In genomic region chr12:70576341-70577282, GRCh38 we compare ENCODE assay signal across 8 cellular contexts.
A peak's percentile ranks its signal among the peaks of the same experiment; 100 is the strongest.
DNase-seq lines count a peak whose midpoint lies in the region; ATAC-seq and TF ChIP-seq lines count a peak whose summit lies in the region.

No MANE protein-coding gene starts in this region.

- H3F3A ChIP-seq in DOHH2 (ENCODE audit: control insufficient read depth, insufficient read depth), result no peaks in the 10 kb centered on the region
- peaks cover 12% of the 10 kb centered on the region; the same call in 1 of the 2 replicates for H3F3A ChIP-seq in GM23248 (ENCODE audit: insufficient read depth)

- H3K9ac ChIP-seq in GM23248, result no peak overlapping the region

- H3K79me2 ChIP-seq in DOHH2 (ENCODE audit: control insufficient read depth, low read length), result no peaks in the 10 kb centered on the region
- H3K79me2 ChIP-seq in GM23248 (ENCODE audit: insufficient read depth), result no peaks in the 10 kb centered on the region
- no peaks in the 10 kb centered on the region for H3K79me2 ChIP-seq in osteoblast (ENCODE audit: insufficient read depth, low read length)

- H3K36me3 ChIP-seq in DOHH2 (ENCODE audit: control insufficient read depth, low read length), result no peaks in the 10 kb centered on the region
- H3K36me3 ChIP-seq in GM23248 (ENCODE audit: low read depth), result no peaks in the 10 kb centered on the region
- H3K36me3 ChIP-seq in osteoblast (ENCODE audit: insufficient read depth, low read length), result no peaks in the 10 kb centered on the region

- no peaks in the 10 kb centered on the region for H3K9me2 ChIP-seq in DOHH2 (replicated peaks; ENCODE audit: control insufficient read depth, low read length)
- no peaks in the 10 kb centered on the region for H3K9me2 ChIP-seq in GM23248 (ENCODE audit: insufficient read depth)

- H4K20me1 ChIP-seq in DOHH2 (ENCODE audit: control insufficient read depth, insufficient read depth, low read depth, low read length) (no peaks in the 10 kb centered on the region), GM23248 (ENCODE audit: insufficient read depth) (no peaks in the 10 kb centered on the region), osteoblast (ENCODE audit: insufficient read depth, low read length) (no peaks in the 10 kb centered on the region)

- no peaks in the 10 kb centered on the region for H3K9me3 ChIP-seq in DOHH2 (ENCODE audit: control insufficient read depth, insufficient read depth, low read length)
- no peaks in the 10 kb centered on the region for H3K9me3 ChIP-seq in GM23248 (ENCODE audit: low read depth)
- no peaks in the 10 kb centered on the region for H3K9me3 ChIP-seq in osteoblast (ENCODE audit: low read depth, low read length)

- TF ChIP-seq CTCF in DOHH2 (IDR thresholded peaks at IDR 0.05; ENCODE audit: low read depth, low read length, poor library complexity, severe bottlenecking) (peak; percentile 79), fibroblast of mammary gland (conservative IDR thresholded peaks at IDR 0.05; ENCODE audit: control insufficient read depth, insufficient read depth, low read depth, low read length) (peak; percentile 84), osteoblast (IDR thresholded peaks at IDR 0.05; ENCODE audit: extremely low read depth, low read depth, low read length) (peak; percentile 86)

- H2AFZ ChIP-seq in GM23248 (peak overlapping the region; percentile 29; the same call in 1 of the 2 replicates), osteoblast (ENCODE audit: low read length) (peak overlapping the region; percentile 4)

- peaks cover 33% of the 10 kb centered on the region for H3K4me1 ChIP-seq in DOHH2 (ENCODE audit: control insufficient read depth, low read length)
- peaks cover 4% of the 10 kb centered on the region; the same call in 1 of the 2 replicates for H3K4me1 ChIP-seq in GM23248 (ENCODE audit: insufficient read depth)
- no peaks in the 10 kb centered on the region for H3K4me1 ChIP-seq in osteoblast (ENCODE audit: insufficient read depth, low read length)

- no peak overlapping the region for H3K27ac ChIP-seq in DOHH2 (ENCODE audit: low read depth, low read length)
- H3K27ac ChIP-seq in GM23248, result no peak overlapping the region
- H3K27ac ChIP-seq in osteoblast (ENCODE audit: low read depth, low read length), result no peak overlapping the region

- ATAC-seq in SK-N-SH treated with all-trans-retinoic acid at 6 μM for 48 hours (peak; percentile 99), GM19397 (IDR thresholded peaks at IDR 0.05; ENCODE audit: unreplicated experiment) (no peak)

- H3K27me3 ChIP-seq in DOHH2 (ENCODE audit: control insufficient read depth, low read length) (no peaks in the 10 kb centered on the region), GM23248 (replicated peaks; ENCODE audit: insufficient read depth) (no peaks in the 10 kb centered on the region), osteoblast (ENCODE audit: insufficient read depth, low read length) (no peaks in the 10 kb centered on the region)

- DNase-seq in GM23248 (peak; percentile 90), NCI-H128 (lab: John Stamatoyannopoulos, UW; ENCODE audit: unreplicated experiment) (peak; percentile 38), fibroblast of mammary gland (ENCODE audit: low read depth) (peak; percentile 80), osteoblast (ENCODE audit: insufficient read length, low spot score, missing footprints) (no peak)
- no peak for DNase-seq in stimulated activated naive CD4-positive, alpha-beta T cell treated with Interleukin-2 at 50 U/mL for 16 hours (lab: John Stamatoyannopoulos, UW)

- 61 to 62% methylated on average over 16 to 18 of the region's 19 CpGs for WGBS in GM23248 (ENCODE audit: low coverage in 1 of 2, low lambda C conversion rate in 2 of 2, missing lambda C conversion rate in 2 of 2), 2 experiments

- H3K4me3 ChIP-seq in DOHH2 (ENCODE audit: low read length) (no peak overlapping the region), GM23248 (no peak overlapping the region), fibroblast of mammary gland (ENCODE audit: control insufficient read depth, low read depth, low read length) (no peak overlapping the region), osteoblast (ENCODE audit: insufficient read depth, low read length) (no peak overlapping the region)

- peak overlapping the region; percentile 28 for H3K4me2 ChIP-seq in DOHH2 (ENCODE audit: low read length)
- no peak overlapping the region for H3K4me2 ChIP-seq in GM23248 (ENCODE audit: unreplicated experiment)
- peak overlapping the region; percentile 39 for H3K4me2 ChIP-seq in osteoblast (ENCODE audit: insufficient read depth, low read length)

- in situ Hi-C loops in GM23248 (cut with MboI), result loop anchor here (5.0 kb wide), 1 partner anchor 694 kb away; no protein-coding TSS in a partner anchor

TF ChIP-seq in SK-N-SH treated with all-trans-retinoic acid at 6 μM for 48 hours, 23 proteins besides CTCF, POLR2A, EP300 and RAD21:
- no peak for TF ChIP-seq SNAI2 (CRISPR knock-in tag; IDR thresholded peaks at IDR 0.05)
- no peak for TF ChIP-seq ESRRG (CRISPR knock-in tag; IDR thresholded peaks at IDR 0.05)
- no peak for TF ChIP-seq PATZ1 (CRISPR knock-in tag; IDR thresholded peaks at IDR 0.05; ENCODE audit: borderline replicate concordance)
- no peak for TF ChIP-seq ZC3H10 (CRISPR knock-in tag; IDR thresholded peaks at IDR 0.05)
- TF ChIP-seq ZNF565 (CRISPR knock-in tag; conservative IDR thresholded peaks at IDR 0.05; ENCODE audit: low read depth), result no peak
- TF ChIP-seq ZFP3 (CRISPR knock-in tag; IDR thresholded peaks at IDR 0.05), result no peak
- no peak for TF ChIP-seq TOX (CRISPR knock-in tag; IDR thresholded peaks at IDR 0.05; ENCODE audit: borderline replicate concordance)
- no peak for TF ChIP-seq ISL1 (CRISPR knock-in tag; IDR thresholded peaks at IDR 0.05)
- TF ChIP-seq CSDC2 (CRISPR knock-in tag; IDR thresholded peaks at IDR 0.05), result no peak
- no peak for TF ChIP-seq ARNTL (CRISPR knock-in tag; IDR thresholded peaks at IDR 0.05; ENCODE audit: borderline replicate concordance, low read depth)
TF ChIP-seq in SK-N-SH treated with all-trans-retinoic acid at 6 μM for 48 hours: peak in this region for 0.

Comparison
In these comparisons a context has a peak if more than half of its experiments do, and no peak if none do; other contexts are left out.
1. DNase-seq: peak in GM23248 (single experiment), NCI-H128 (single experiment) and fibroblast of mammary gland (single experiment); none in osteoblast (single experiment) and stimulated activated naive CD4-positive, alpha-beta T cell treated with Interleukin-2 at 50 U/mL for 16 hours (single experiment).
2. Peak in every context shown above with its lines, with median percentiles within 50 percentile points of each other: CTCF ChIP-seq.